21 cellular contexts compared by ENCODE assay signal in the genomic region with DNA sequence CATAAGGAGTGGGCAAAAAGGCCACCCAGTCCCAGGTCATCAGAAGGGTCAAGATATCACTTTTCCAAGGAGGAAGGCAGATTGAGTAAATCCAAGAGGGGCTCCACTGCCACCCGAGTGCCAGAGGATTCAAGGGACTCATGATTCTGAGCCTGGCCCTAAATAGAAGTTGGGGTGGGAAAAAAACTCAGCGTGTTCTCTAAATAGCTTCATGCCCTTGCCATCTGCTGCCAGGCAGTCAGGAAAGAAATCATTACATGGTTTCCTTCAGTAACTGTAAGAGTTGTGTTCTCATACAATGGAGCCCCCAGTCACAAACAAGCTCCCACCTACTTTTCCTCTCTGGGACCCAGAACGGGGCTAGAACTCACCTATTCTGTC. TPM values are rescaled to one million over a fixed set of nuclear protein-coding genes. Genes with fewer than 3 reads are reported as not detected.
DNase-seq lines count a peak whose midpoint lies in the region; ATAC-seq and TF ChIP-seq lines count a peak whose summit lies in the region.
"Had no signal": no experiment of that assay in that cellular context is flagged by ENCODE, and none has a peak within 500 bp of the region (broad histone marks: within the 10 kb centered on the region; RNA-seq: fewer than 3 reads in every experiment).

No MANE protein-coding gene starts in this region.

- H3K27me3 Mint-ChIP-seq in activated T-cell treated with anti-CD3 and anti-CD28 coated beads, Interleukin-2, amount 50 U/mL, for 72 hours (ENCODE audit: low read depth): peaks cover 9% of the 10 kb centered on the region
- H3K27me3 Mint-ChIP-seq: CD4-positive, alpha-beta memory T cell had no signal

- H3K4me3 Mint-ChIP-seq in activated T-cell treated with anti-CD3 and anti-CD28 coated beads, Interleukin-2, amount 50 U/mL, for 72 hours: peak overlapping the region; percentile 48 to 53
- H3K4me3 Mint-ChIP-seq: CD4-positive, alpha-beta memory T cell; WTC11 had no signal

- in situ Hi-C loops in GM13977 (cut with MboI; ENCODE audit: low pct_unique_long_range_greater_than_20kb, low sequenced_read_pairs, unreplicated experiment): no loop called here

- H3K4me3 ChIP-seq in MM.1S (ENCODE audit: low read length) (peak overlapping the region; percentile 39), dorsolateral prefrontal cortex (no peak overlapping the region)
- H3K4me3 ChIP-seq: esophagus muscularis mucosa had no signal

- TF ChIP-seq CTCF in MM.1S (IDR thresholded peaks at IDR 0.05; ENCODE audit: low read length) (no peak), dorsolateral prefrontal cortex (IDR thresholded peaks at IDR 0.05 in 54 of 56, conservative IDR thresholded peaks at IDR 0.05 in 2 of 56; ENCODE audit: low read depth in 1 of 56, partially characterized antibody in 56 of 56) (no peak), GM13977 (IDR thresholded peaks at IDR 0.05; ENCODE audit: extremely low read depth, insufficient read depth, missing control alignments) (no peak)

- peak overlapping the region; percentile 32 for H3K9ac ChIP-seq in MM.1S (ENCODE audit: low read length)

- peak overlapping the region; percentile 57 for H2AFZ ChIP-seq in MM.1S (ENCODE audit: low read length)

- intact Hi-C loops in dorsolateral prefrontal cortex (cut with DNase I): no loop called here

- H3K9me2 ChIP-seq in MM.1S (replicated peaks; ENCODE audit: insufficient read depth, low read length): no peaks in the 10 kb centered on the region

- H3K4me2 ChIP-seq in MM.1S (ENCODE audit: low read depth, low read length): peak overlapping the region; percentile 80

- H3K27ac Mint-ChIP-seq in activated T-cell treated with anti-CD3 and anti-CD28 coated beads, Interleukin-2, amount 50 U/mL, for 72 hours: no peak overlapping the region
- H3K27ac Mint-ChIP-seq: CD4-positive, alpha-beta memory T cell had no signal

- H3K4me1 ChIP-seq in MM.1S (ENCODE audit: low read length): peaks cover 40% of the 10 kb centered on the region

- no peaks in the 10 kb centered on the region for H3K79me2 ChIP-seq in MM.1S (ENCODE audit: low read length)

- H3K4me1 Mint-ChIP-seq in activated T-cell treated with anti-CD3 and anti-CD28 coated beads, Interleukin-2, amount 50 U/mL, for 72 hours (ENCODE audit: low read depth): peaks cover 57% of the 10 kb centered on the region

- H3K36me3 ChIP-seq in MM.1S (replicated peaks; ENCODE audit: insufficient read depth, low read length): no peaks in the 10 kb centered on the region
- H3K36me3 ChIP-seq: esophagus muscularis mucosa had no signal

- no peaks in the 10 kb centered on the region for H3K9me3 Mint-ChIP-seq in activated T-cell treated with anti-CD3 and anti-CD28 coated beads, Interleukin-2, amount 50 U/mL, for 72 hours
- H3K9me3 Mint-ChIP-seq: CD4-positive, alpha-beta memory T cell; WTC11 had no signal

- H3K9me3 ChIP-seq in MM.1S (replicated peaks; ENCODE audit: insufficient read depth, low read length): no peaks in the 10 kb centered on the region
- H3K9me3 ChIP-seq: esophagus muscularis mucosa had no signal

- H4K20me1 ChIP-seq in MM.1S (ENCODE audit: insufficient read depth, low read length): no peaks in the 10 kb centered on the region

- H3K36me3 Mint-ChIP-seq in activated T-cell treated with anti-CD3 and anti-CD28 coated beads, Interleukin-2, amount 50 U/mL, for 72 hours (ENCODE audit: insufficient read depth in 2 of 2): no peaks in the 10 kb centered on the region
- H3K36me3 Mint-ChIP-seq: CD4-positive, alpha-beta memory T cell; WTC11 had no signal

- H3K27me3 ChIP-seq in MM.1S (replicated peaks; ENCODE audit: insufficient read depth, low read length) (no peaks in the 10 kb centered on the region), dorsolateral prefrontal cortex (no peaks in the 10 kb centered on the region)
- H3K27me3 ChIP-seq: esophagus muscularis mucosa had no signal

- H3F3A ChIP-seq in MM.1S (ENCODE audit: insufficient read depth, low read length): peaks cover 38% of the 10 kb centered on the region

- H3K27ac ChIP-seq in MM.1S (ENCODE audit: low read length): peak overlapping the region; percentile 89
- peak overlapping the region in 45 of 59 donors; percentile 14 to 84 (median 62) for H3K27ac ChIP-seq in dorsolateral prefrontal cortex
- H3K27ac ChIP-seq: esophagus muscularis mucosa had no signal

- no peak for ATAC-seq in activated T-cell treated with anti-CD3 and anti-CD28 coated beads, Interleukin-2, amount 50 U/mL, for 72 hours (replicated peaks in 1 of 2)
- ATAC-seq: WTC11 had no signal

- no peak for DNase-seq in activated T-cell treated with anti-CD3 and anti-CD28 coated beads, Interleukin-2, amount 50 U/mL, for 72 hours
- DNase-seq in activated T-cell treated with anti-CD3 and anti-CD28 coated beads for 4 hours: no peak
- DNase-seq in MM.1S: no peak
- DNase-seq in dorsolateral prefrontal cortex: no peak
- DNase-seq in superior temporal gyrus (ENCODE audit: extremely low spot score): peak; percentile 35
- DNase-seq in GDM1 (lab: John Stamatoyannopoulos, UW): no peak
- DNase-seq in GM13977 (ENCODE audit: low spot score): no peak
- DNase-seq in activated CD8-positive, alpha-beta memory T cell treated with anti-CD3 and anti-CD28 coated beads, Interleukin-2, amount 50 U/mL, for 48 hours: no peak
- DNase-seq: activated gamma-delta T cell; CD4-positive, alpha-beta memory T cell; central memory CD4-positive, alpha-beta T cell; effector CD8-positive, alpha-beta T cell; IMR-90; MV-4-11; NCI-H2081 treated with DMSO at 0.1 percent for 48 hours; OCI-M1; retina; SIG-M5; stimulated activated CD4-positive, alpha-beta T cell treated with anti-CD3 and anti-CD28 coated beads, Interleukin-15, amount 100 ng/mL, for 24 hours had no signal

RNA-seq across cellular contexts. Expression of gene SAR1B, which starts 37.2 kb away (rescaled TPM):
- 10 to 100 TPM; 68.7 to 85.0 TPM for total RNA-seq in activated T-cell treated with anti-CD3 and anti-CD28 coated beads, Interleukin-2, amount 50 U/mL, for 72 hours
- 100 to 1,000 TPM in 2 of 120 experiments, 10 to 100 TPM in 118; 52.6 to 109 (median 74.4) TPM for total RNA-seq in dorsolateral prefrontal cortex

RNA-seq across cellular contexts. Expression of gene SEC24A, which starts 53.1 kb away (rescaled TPM):
- 10 to 100 TPM; 32.0 to 49.5 TPM for total RNA-seq in activated T-cell treated with anti-CD3 and anti-CD28 coated beads, Interleukin-2, amount 50 U/mL, for 72 hours
- total RNA-seq in dorsolateral prefrontal cortex: 10 to 100 TPM; 11.7 to 20.2 (median 15.4) TPM
